20 cellular contexts compared by ENCODE assay signal in the genomic region with DNA sequence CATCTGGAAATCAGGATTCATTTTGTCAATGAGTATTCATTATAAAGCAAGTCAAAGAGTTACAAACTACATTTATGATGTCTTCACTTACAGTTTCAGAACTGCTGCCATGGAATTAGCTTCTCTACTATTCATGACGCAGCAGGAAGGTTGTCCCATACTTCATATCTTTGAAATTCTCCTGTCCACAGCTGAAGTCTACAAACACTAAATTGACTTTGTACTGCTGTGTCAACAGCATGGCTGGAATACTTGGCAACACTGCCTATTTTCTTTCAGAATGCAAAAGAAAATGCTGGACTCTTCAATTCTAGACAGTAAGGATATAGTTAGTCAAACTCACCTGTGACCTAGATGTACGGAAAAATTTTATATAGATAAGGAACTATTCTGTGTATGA. TPM values are rescaled to one million over a fixed set of nuclear protein-coding genes. Genes with fewer than 3 reads are reported as not detected.
A peak's percentile ranks its signal among the peaks of the same experiment; 100 is the strongest.
DNase-seq lines count a peak whose midpoint lies in the region; ATAC-seq and TF ChIP-seq lines count a peak whose summit lies in the region.
"Had no signal": no experiment of that assay in that cellular context is flagged by ENCODE, and none has a peak within 500 bp of the region (broad histone marks: within the 10 kb centered on the region; RNA-seq: fewer than 3 reads in every experiment).

No MANE protein-coding gene starts in this region.

- no peak for TF ChIP-seq CTCF in RWPE2 (IDR thresholded peaks at IDR 0.05; ENCODE audit: poor library complexity, severe bottlenecking)
- no peak for TF ChIP-seq CTCF in body of pancreas (IDR thresholded peaks at IDR 0.05)
- TF ChIP-seq CTCF in foreskin keratinocyte (conservative IDR thresholded peaks at IDR 0.05) = no peak

- no peaks in the 10 kb centered on the region for H3K36me3 ChIP-seq in RWPE2 (ENCODE audit: low read depth)
- no peaks in the 10 kb centered on the region for H3K36me3 ChIP-seq in body of pancreas (replicated peaks in 1 of 2; ENCODE audit: insufficient read depth in 1 of 2, low read depth in 2 of 2)
- H3K36me3 ChIP-seq: BLaER1 had no signal

- no peak overlapping the region for H3K4me3 ChIP-seq in RWPE2 (ENCODE audit: severe bottlenecking)
- H3K4me3 ChIP-seq in body of pancreas = no peak overlapping the region
- H3K4me3 ChIP-seq: BLaER1 had no signal

- DNase-seq in HT-29 (ENCODE audit: low spot score) = peak; percentile 5
- DNase-seq in RWPE2 (ENCODE audit: low spot score) = no peak
- DNase-seq in body of pancreas = peak in 3 of 4 donors; percentile 12 to 35 (median 19)
- DNase-seq in foreskin keratinocyte = no peak
- DNase-seq in NCI-H69 (lab: John Stamatoyannopoulos, UW) = no peak
- DNase-seq in ureter (ENCODE audit: low spot score) = no peak
- DNase-seq: 8988T; ACHN; BE2C; Caco-2; Calu3; CD4-positive, alpha-beta T cell; CD8-positive, alpha-beta T cell; DMS79 treated with DMSO at 0.1 percent for 48 hours; GF-D8 had no signal

- ATAC-seq in RWPE2 (ENCODE audit: low read depth) (no peak), body of pancreas (peak; percentile 77), foreskin keratinocyte (no peak), GM21619 (IDR thresholded peaks at IDR 0.05; ENCODE audit: unreplicated experiment) (no peak), HG03045 (IDR thresholded peaks at IDR 0.05; ENCODE audit: unreplicated experiment) (no peak)
- ATAC-seq: CD8-positive, alpha-beta T cell had no signal

- H3K9me3 ChIP-seq in RWPE2 (ENCODE audit: severe bottlenecking) (no peaks in the 10 kb centered on the region), body of pancreas (no peaks in the 10 kb centered on the region)
- H3K9me3 ChIP-seq: BE2C, BLaER1, Caco-2 had no signal

- no peak for TF ChIP-seq POLR2A in body of pancreas (IDR thresholded peaks at IDR 0.05)

- WGBS in body of pancreas, 2 donors = 28 to 37% methylated on average over 2 of the region's 2 CpGs

- intact Hi-C loops in body of pancreas (cut with DNase I) = no loop called here

- H3K27ac ChIP-seq in RWPE2 (ENCODE audit: poor library complexity, severe bottlenecking) (peak overlapping the region; percentile 51), body of pancreas (no peak overlapping the region), foreskin keratinocyte (peak overlapping the region; percentile 46)
- H3K27ac ChIP-seq: BLaER1, C4-2B had no signal

- H3K4me1 ChIP-seq in RWPE2 (ENCODE audit: insufficient read depth, poor library complexity, severe bottlenecking) (peaks cover 15% of the 10 kb centered on the region), body of pancreas (no peaks in the 10 kb centered on the region), foreskin keratinocyte (peaks cover 14% of the 10 kb centered on the region)
- H3K4me1 ChIP-seq: BLaER1, Caco-2 had no signal

- H3K27me3 ChIP-seq in RWPE2 (ENCODE audit: insufficient read depth, poor library complexity, severe bottlenecking) (no peaks in the 10 kb centered on the region), body of pancreas (no peaks in the 10 kb centered on the region), foreskin keratinocyte (no peaks in the 10 kb centered on the region)
- H3K27me3 ChIP-seq: BE2C, BLaER1 had no signal

RNA-seq across cellular contexts. Expression of gene UNC80, which starts 44.6 kb away (rescaled TPM):
- not detected in 2 replicates for total RNA-seq in HT-29 (2014; rRNA removed; shearing (Covaris generic))
- total RNA-seq in body of pancreas = 1 to 10 TPM; 1.8 to 4.0 TPM
- under 0.01 and 0.07 TPM in 2 replicates for total RNA-seq in foreskin keratinocyte
- polyA plus RNA-seq in foreskin keratinocyte = 0.01 TPM in 1 of 2 replicates, not detected in the other
- 0.18 TPM for total RNA-seq in ureter
- total RNA-seq: Caco-2; Calu3; CD4-positive, alpha-beta T cell; CD8-positive, alpha-beta T cell had no signal
- polyA plus RNA-seq: AG04450 had no signal

Comparison
In these comparisons a context has a peak if more than half of its experiments do, and no peak if none do; other contexts are left out.
1. DNase-seq: peak in HT-29 (single experiment) and body of pancreas (3 of 4); none in RWPE2 (single experiment), foreskin keratinocyte (0 of 2), NCI-H69 (single experiment) and ureter (single experiment).
2. H3K27ac ChIP-seq: peak in RWPE2 (single experiment) and foreskin keratinocyte (single experiment); none in body of pancreas (0 of 4).